ENCODE assay signal across 9 cellular contexts in the genomic region with DNA sequence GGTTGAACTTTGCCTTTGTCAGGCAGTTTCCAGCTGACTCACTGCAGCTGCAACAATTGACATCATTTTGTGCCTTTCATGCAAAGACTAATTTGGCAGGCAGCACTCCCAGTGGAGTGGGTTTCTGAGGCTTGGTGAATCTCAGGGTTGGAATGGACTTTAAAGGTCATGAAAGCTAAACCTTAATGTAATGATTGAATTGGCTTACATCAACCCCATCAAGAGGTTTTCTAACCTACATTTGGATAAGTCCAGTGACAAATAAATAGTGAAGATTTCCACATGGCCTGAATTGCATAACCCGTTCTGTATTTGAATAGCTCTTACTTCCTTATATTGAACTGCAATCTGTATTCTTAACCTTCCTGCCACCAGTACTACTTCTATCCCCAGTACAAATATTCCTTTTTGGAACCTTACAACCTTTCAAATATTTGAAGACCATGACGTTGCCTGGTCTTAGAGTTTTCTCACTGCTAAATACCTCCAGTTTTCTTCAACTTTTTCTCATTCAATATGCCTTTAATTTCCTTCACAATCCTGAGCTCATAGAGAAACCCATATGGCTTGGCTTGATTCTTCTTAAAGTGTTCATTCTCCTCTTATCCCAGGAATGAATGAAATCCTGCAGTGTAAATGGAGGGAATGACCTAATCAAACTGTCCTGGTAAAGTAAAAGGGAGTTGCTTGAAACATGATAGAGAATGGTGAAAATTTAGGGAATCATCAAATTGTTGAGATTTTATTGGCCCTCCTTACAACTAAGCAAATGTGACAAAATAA.
DNase-seq lines count a peak whose midpoint lies in the region; ATAC-seq lines count a peak whose summit lies in the region.
"Had no signal": no experiment of that assay in that cellular context is flagged by ENCODE, and none has a peak within 500 bp of the region (broad histone marks: within the 10 kb centered on the region; RNA-seq: fewer than 3 reads in every experiment).

No MANE protein-coding gene starts in this region.

- ATAC-seq in GM21447 (IDR thresholded peaks at IDR 0.05; ENCODE audit: unreplicated experiment) (no peak), HG03135 (IDR thresholded peaks at IDR 0.05; ENCODE audit: unreplicated experiment) (no peak)

- DNase-seq in GM03348 (ENCODE audit: low spot score) (peak; percentile 36), RPMI7951 (ENCODE audit: low read depth) (peak; percentile 44), globus pallidus (ENCODE audit: low spot score) (peak; percentile 13), retina (peak; percentile 33), NCI-H82 treated with DMSO at 0.1 percent for 48 hours (lab: John Stamatoyannopoulos, UW; ENCODE audit: unreplicated experiment) (no peak)
- DNase-seq in stimulated activated naive CD4-positive, alpha-beta T cell (lab: John Stamatoyannopoulos, UW), result no peak
- DNase-seq: OCI-M1 had no signal

Comparison
In these comparisons a context has a peak if more than half of its experiments do, and no peak if none do; other contexts are left out.
1. DNase-seq: peak in GM03348 (single experiment), RPMI7951 (single experiment), globus pallidus (single experiment) and retina (single experiment); none in NCI-H82 treated with DMSO at 0.1 percent for 48 hours (single experiment) and stimulated activated naive CD4-positive, alpha-beta T cell (0 of 6).